Comparison of ENCODE assay signal across 22 cellular contexts in genomic region chr7:116665447-116665996, GRCh38. TPM values are rescaled to one million over a fixed set of nuclear protein-coding genes. Genes with fewer than 3 reads are reported as not detected.
"Had no signal": no experiment of that assay in that cellular context is flagged by ENCODE, and none has a peak within 500 bp of the region (broad histone marks: within the 10 kb centered on the region; RNA-seq: fewer than 3 reads in every experiment).

No MANE protein-coding gene starts in this region.

- H3K4me1 ChIP-seq: lower lobe of right lung, upper lobe of left lung had no signal

- H3K9me3 ChIP-seq: lower lobe of right lung, pancreas, stomach, upper lobe of left lung had no signal

- DNase-seq: activated CD4-positive, alpha-beta T cell treated with anti-CD3 and anti-CD28 coated beads, Interleukin-2, amount 10 ng/mL, durations not matched to agents 7 days and 5 days; activated CD8-positive, alpha-beta memory T cell treated with anti-CD3 and anti-CD28 coated beads, Interleukin-2, amount 50 U/mL, for 4 hours; activated naive CD4-positive, alpha-beta T cell treated with anti-CD3 and anti-CD28 coated beads for 36 hours; activated naive CD8-positive, alpha-beta T cell treated with anti-CD3 and anti-CD28 coated beads, Interleukin-2, amount 50 U/mL, for 24 hours; activated T-cell treated with anti-CD3 and anti-CD28 coated beads, Interleukin-2, amount 50 U/mL, for 4 hours; aorta; foreskin keratinocyte; left cardiac atrium; lower lobe of right lung; naive thymus-derived CD8-positive, alpha-beta T cell; pancreas; stimulated activated CD4-positive, alpha-beta T cell treated with anti-CD3 and anti-CD28 coated beads, Interleukin-4, amount 100 ng/mL, for 24 hours; stomach; T-helper 1 cell; T-helper 9 cell; upper lobe of left lung had no signal

- H3K27me3 ChIP-seq: foreskin keratinocyte, hepatocyte, pancreas, stomach, upper lobe of left lung had no signal

- H3K4me2 ChIP-seq: hepatocyte had no signal

- FAIRE-seq: pancreas had no signal

- H3K27ac ChIP-seq: coronary artery, foreskin keratinocyte, hepatocyte, lower lobe of right lung, pancreas, stomach, upper lobe of left lung had no signal

- H3K79me2 ChIP-seq: hepatocyte had no signal

- H3K4me3 ChIP-seq: coronary artery, hepatocyte, lower lobe of right lung, pancreas, stomach, upper lobe of left lung had no signal

- H3K36me3 ChIP-seq: lower lobe of right lung, pancreas, stomach, upper lobe of left lung had no signal

- H2AFZ ChIP-seq: hepatocyte had no signal

- ATAC-seq: activated CD4-positive, CD25-positive, alpha-beta regulatory T cell treated with anti-CD3 and anti-CD28 coated beads, Interleukin-2, amount 50 U/mL, for 24 hours; activated naive CD8-positive, alpha-beta T cell treated with anti-CD3 and anti-CD28 coated beads, Interleukin-2, amount 50 U/mL, for 24 hours; activated T-cell treated with anti-CD3 and anti-CD28 coated beads, Interleukin-2, amount 50 U/mL, for 4 hours; esophagus mucosa; foreskin keratinocyte; left cardiac atrium; lower lobe of right lung; naive thymus-derived CD8-positive, alpha-beta T cell; sciatic nerve; stimulated activated effector memory CD8-positive, alpha-beta T cell treated with anti-CD3 and anti-CD28 coated beads, Interleukin-12 subunit alpha, Interleukin-12 subunit beta, amount 100 ng/mL, for 72 hours had no signal

RNA-seq across cellular contexts. Expression of gene MET, which starts 6.5 kb away (rescaled TPM):
- total RNA-seq: naive thymus-derived CD8-positive, alpha-beta T cell had no signal
- polyA plus RNA-seq: naive thymus-derived CD8-positive, alpha-beta T cell had no signal
